In the genomic region with DNA sequence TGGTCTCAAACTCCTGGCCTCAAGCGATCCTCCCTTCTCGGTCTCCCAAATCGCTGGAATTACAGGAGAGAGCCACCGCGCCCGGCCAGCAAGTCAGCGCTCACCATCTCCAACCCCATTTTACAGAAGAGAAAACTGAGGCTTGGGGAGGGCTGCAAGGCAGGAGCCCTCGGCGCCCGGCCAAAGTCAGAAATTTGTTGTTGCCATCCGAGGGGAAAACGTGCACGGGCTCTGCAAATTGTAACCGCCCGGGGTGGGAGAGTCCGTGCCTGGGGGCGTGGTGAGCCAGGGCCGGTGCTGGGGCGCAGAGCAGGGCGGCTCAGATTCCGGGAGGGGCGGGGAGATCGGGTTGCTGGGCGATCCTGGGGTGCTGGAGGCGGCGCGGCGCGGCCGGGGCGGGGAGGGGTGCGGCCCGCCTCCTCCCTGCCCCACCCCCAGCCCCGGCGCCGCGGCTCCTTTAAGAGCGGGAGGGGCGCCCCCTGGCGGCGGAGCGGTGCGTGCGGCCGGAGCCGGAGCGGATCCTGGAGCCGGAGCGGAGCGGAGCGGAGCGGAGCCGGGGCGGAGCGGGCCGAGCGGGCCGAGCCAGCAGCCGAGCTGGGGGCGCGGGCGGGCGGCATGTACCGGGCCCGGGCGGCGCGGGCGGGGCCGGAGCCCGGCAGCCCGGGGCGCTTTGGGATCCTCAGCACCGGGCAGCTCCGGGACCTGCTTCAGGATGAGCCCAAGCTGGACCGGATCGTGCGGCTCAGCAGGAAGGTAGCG, we compare ENCODE assay signal across 8 cellular contexts. TPM values are rescaled to one million over a fixed set of nuclear protein-coding genes. Genes with fewer than 3 reads are reported as not detected.
DNase-seq lines count a peak whose midpoint lies in the region; ATAC-seq, FAIRE-seq and TF ChIP-seq lines count a peak whose summit lies in the region.

A gene with protein sequence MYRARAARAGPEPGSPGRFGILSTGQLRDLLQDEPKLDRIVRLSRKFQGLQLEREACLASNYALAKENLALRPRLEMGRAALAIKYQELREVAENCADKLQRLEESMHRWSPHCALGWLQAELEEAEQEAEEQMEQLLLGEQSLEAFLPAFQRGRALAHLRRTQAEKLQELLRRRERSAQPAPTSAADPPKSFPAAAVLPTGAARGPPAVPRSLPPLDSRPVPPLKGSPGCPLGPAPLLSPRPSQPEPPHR (plus strand): TSS at position 488 of the 759 bp plus-strand sequence. CDS start 128 bp downstream, at position 616.

- H3K27ac ChIP-seq in pancreas (peak within 1 kb of the TSS in 2 of 4 donors; percentile 39 to 62), thyroid gland (no peak within 1 kb of the TSS)

- peaks cover 9% of the 10 kb centered on the region for H3K27me3 ChIP-seq in H7 (ENCODE audit: control insufficient read depth, insufficient read depth, low read length)
- H3K27me3 ChIP-seq in MG63 = no peaks in the 10 kb centered on the region
- no peaks in the 10 kb centered on the region for H3K27me3 ChIP-seq in pancreas
- H3K27me3 ChIP-seq in thyroid gland = no peaks in the 10 kb centered on the region

- peak within 1 kb of the TSS; percentile 42 for H3K4me3 ChIP-seq in H7 (ENCODE audit: insufficient read depth, low read depth, low read length)
- H3K4me3 ChIP-seq in MG63 = peak within 1 kb of the TSS; percentile 44
- H3K4me3 ChIP-seq in pancreas = peak within 1 kb of the TSS; percentile 23 to 67 (median 52)
- peak within 1 kb of the TSS; percentile 23 to 54 (median 44) for H3K4me3 ChIP-seq in thyroid gland (replicated peaks in 1 of 3)

- intact Hi-C loops in Right ventricle myocardium superior (cut with DNase I) = loop anchor here (5.0 kb wide), 1 partner anchor 60 kb away; no protein-coding TSS in a partner anchor
- intact Hi-C loops in pancreas (cut with DNase I) = no loop called here
- intact Hi-C loops in thyroid gland (cut with DNase I) = no loop called here

- no peaks in the 10 kb centered on the region for H3K36me3 Mint-ChIP-seq in activated naive CD4-positive, alpha-beta T cell treated with anti-CD3 and anti-CD28 coated beads, Interleukin-2, amount 50 U/mL, for 72 hours

- TF ChIP-seq POLR2A in thyroid gland (IDR thresholded peaks at IDR 0.05) = peak in 1 of 2 donors; percentile 55

- no peak within 1 kb of the TSS for H3K27ac Mint-ChIP-seq in activated naive CD4-positive, alpha-beta T cell treated with anti-CD3 and anti-CD28 coated beads, Interleukin-2, amount 50 U/mL, for 72 hours

- ATAC-seq in SK-N-SH treated with all-trans-retinoic acid at 6 μM for 48 hours (peak; percentile 91), Right ventricle myocardium superior (ENCODE audit: poor library complexity) (peak; percentile 98), pancreas (peak; percentile 92 to 96 (median 94))
- ATAC-seq in activated naive CD4-positive, alpha-beta T cell treated with anti-CD3 and anti-CD28 coated beads, Interleukin-2, amount 50 U/mL, for 72 hours = peak; percentile 93 to 99

- FAIRE-seq in pancreas (lab: Jason Lieb, UNC) = no peak

- H3K9me3 ChIP-seq in ES-I3 (ENCODE audit: control insufficient read depth, insufficient read depth, low read length) (no peaks in the 10 kb centered on the region), MG63 (0 out of 2 replicates have a peak, but pooled peaks cover 2% of the 10 kb centered on the region), pancreas (no peaks in the 10 kb centered on the region), thyroid gland (no peaks in the 10 kb centered on the region)

- no peaks in the 10 kb centered on the region for H3K9me3 Mint-ChIP-seq in activated naive CD4-positive, alpha-beta T cell treated with anti-CD3 and anti-CD28 coated beads, Interleukin-2, amount 50 U/mL, for 72 hours

- H3K4me1 ChIP-seq in ES-I3 (ENCODE audit: insufficient read depth, low read length) = peaks cover 21% of the 10 kb centered on the region; the same call in 1 of the 2 replicates
- no peaks in the 10 kb centered on the region for H3K4me1 ChIP-seq in pancreas
- peaks cover 8 to 14% of the 10 kb centered on the region in 2 donors for H3K4me1 ChIP-seq in thyroid gland

- DNase-seq in H7 (peak; percentile 100), MG63 (peak; percentile 80), Right ventricle myocardium superior (peak; percentile 96), pancreas (peak; percentile 86 to 100 (median 94)), thyroid gland (peak; percentile 90 to 92)
- DNase-seq in activated naive CD4-positive, alpha-beta T cell treated with anti-CD3 and anti-CD28 coated beads, Interleukin-2, amount 50 U/mL, for 72 hours (ENCODE audit: low spot score in 2 of 2) = peak; percentile 84 to 99

- peak within 1 kb of the TSS; percentile 68 for H3K9ac ChIP-seq in ES-I3 (ENCODE audit: low read depth, low read length)

- WGBS in pancreas, 2 donors = 3 to 8% methylated on average over 23 to 78 of the region's 79 CpGs
- 16 to 20% methylated on average over 8 to 13 of the region's 79 CpGs for WGBS in thyroid gland, 2 donors

- no peaks in the 10 kb centered on the region for H3K36me3 ChIP-seq in ES-I3 (ENCODE audit: insufficient read depth, low read length)
- no peaks in the 10 kb centered on the region for H3K36me3 ChIP-seq in H7 (replicated peaks; ENCODE audit: control insufficient read depth, insufficient read depth, low read length)
- no peaks in the 10 kb centered on the region for H3K36me3 ChIP-seq in MG63
- no peaks in the 10 kb centered on the region for H3K36me3 ChIP-seq in pancreas
- H3K36me3 ChIP-seq in thyroid gland = no peaks in the 10 kb centered on the region

- TF ChIP-seq CTCF in pancreas (IDR thresholded peaks at IDR 0.05) = peak; percentile 69 to 77 (median 72)
- TF ChIP-seq CTCF in thyroid gland (IDR thresholded peaks at IDR 0.05) = peak in 4 of 6 experiments; percentile 77 to 99 (median 97)

TF ChIP-seq in SK-N-SH treated with all-trans-retinoic acid at 6 μM for 48 hours, 23 proteins besides CTCF, POLR2A, EP300 and RAD21 (continues in another document):
- TF ChIP-seq TCF4 (CRISPR knock-in tag; IDR thresholded peaks at IDR 0.05; ENCODE audit: borderline replicate concordance) (no peak), PPARA (CRISPR knock-in tag; IDR thresholded peaks at IDR 0.05; ENCODE audit: borderline replicate concordance) (no peak), ZNF565 (CRISPR knock-in tag; conservative IDR thresholded peaks at IDR 0.05; ENCODE audit: low read depth) (no peak), TOX (CRISPR knock-in tag; IDR thresholded peaks at IDR 0.05; ENCODE audit: borderline replicate concordance) (no peak), BACH2 (CRISPR knock-in tag; IDR thresholded peaks at IDR 0.05; ENCODE audit: borderline replicate concordance) (no peak)
- TF ChIP-seq, protein P1, sequence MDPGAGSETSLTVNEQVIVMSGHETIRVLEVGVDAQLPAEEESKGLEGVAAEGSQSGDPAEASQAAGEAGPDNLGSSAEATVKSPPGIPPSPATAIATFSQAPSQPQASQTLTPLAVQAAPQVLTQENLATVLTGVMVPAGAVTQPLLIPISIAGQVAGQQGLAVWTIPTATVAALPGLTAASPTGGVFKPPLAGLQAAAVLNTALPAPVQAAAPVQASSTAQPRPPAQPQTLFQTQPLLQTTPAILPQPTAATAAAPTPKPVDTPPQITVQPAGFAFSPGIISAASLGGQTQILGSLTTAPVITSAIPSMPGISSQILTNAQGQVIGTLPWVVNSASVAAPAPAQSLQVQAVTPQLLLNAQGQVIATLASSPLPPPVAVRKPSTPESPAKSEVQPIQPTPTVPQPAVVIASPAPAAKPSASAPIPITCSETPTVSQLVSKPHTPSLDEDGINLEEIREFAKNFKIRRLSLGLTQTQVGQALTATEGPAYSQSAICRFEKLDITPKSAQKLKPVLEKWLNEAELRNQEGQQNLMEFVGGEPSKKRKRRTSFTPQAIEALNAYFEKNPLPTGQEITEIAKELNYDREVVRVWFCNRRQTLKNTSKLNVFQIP (CRISPR knock-in tag; IDR thresholded peaks at IDR 0.05; ENCODE audit: borderline replicate concordance, low read depth) = peak; percentile 92
- TF ChIP-seq, protein P2, sequence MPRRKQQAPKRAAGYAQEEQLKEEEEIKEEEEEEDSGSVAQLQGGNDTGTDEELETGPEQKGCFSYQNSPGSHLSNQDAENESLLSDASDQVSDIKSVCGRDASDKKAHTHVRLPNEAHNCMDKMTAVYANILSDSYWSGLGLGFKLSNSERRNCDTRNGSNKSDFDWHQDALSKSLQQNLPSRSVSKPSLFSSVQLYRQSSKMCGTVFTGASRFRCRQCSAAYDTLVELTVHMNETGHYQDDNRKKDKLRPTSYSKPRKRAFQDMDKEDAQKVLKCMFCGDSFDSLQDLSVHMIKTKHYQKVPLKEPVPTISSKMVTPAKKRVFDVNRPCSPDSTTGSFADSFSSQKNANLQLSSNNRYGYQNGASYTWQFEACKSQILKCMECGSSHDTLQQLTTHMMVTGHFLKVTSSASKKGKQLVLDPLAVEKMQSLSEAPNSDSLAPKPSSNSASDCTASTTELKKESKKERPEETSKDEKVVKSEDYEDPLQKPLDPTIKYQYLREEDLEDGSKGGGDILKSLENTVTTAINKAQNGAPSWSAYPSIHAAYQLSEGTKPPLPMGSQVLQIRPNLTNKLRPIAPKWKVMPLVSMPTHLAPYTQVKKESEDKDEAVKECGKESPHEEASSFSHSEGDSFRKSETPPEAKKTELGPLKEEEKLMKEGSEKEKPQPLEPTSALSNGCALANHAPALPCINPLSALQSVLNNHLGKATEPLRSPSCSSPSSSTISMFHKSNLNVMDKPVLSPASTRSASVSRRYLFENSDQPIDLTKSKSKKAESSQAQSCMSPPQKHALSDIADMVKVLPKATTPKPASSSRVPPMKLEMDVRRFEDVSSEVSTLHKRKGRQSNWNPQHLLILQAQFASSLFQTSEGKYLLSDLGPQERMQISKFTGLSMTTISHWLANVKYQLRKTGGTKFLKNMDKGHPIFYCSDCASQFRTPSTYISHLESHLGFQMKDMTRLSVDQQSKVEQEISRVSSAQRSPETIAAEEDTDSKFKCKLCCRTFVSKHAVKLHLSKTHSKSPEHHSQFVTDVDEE (CRISPR knock-in tag; IDR thresholded peaks at IDR 0.05) = peak; percentile 29; the same call in 1 of the 2 replicates

RNA-seq across cellular contexts. Expression of the gene that starts here (rescaled TPM):
- total RNA-seq in H7 (2014; rRNA removed; shearing (Covaris generic)) = 6.0 and 6.4 TPM in 2 replicates
- 1.4 and 2.6 TPM in 2 replicates for total RNA-seq in MG63 (2014; rRNA removed; shearing (Covaris generic); ENCODE audit: low replicate concordance)
- total RNA-seq in activated naive CD4-positive, alpha-beta T cell treated with anti-CD3 and anti-CD28 coated beads, Interleukin-2, amount 50 U/mL, for 72 hours = under 1 TPM in 1 of 2 donors, not detected in 1; 0.95 TPM
- total RNA-seq in Right ventricle myocardium superior (2.7 TPM), pancreas (1 to 10 TPM; 2.6 to 3.9 (median 2.9) TPM), thyroid gland (1 to 10 TPM; 3.9 to 5.6 (median 4.7) TPM)
- 1 to 10 TPM; 4.5 to 8.2 TPM for polyA plus RNA-seq in pancreas

Comparison
In these comparisons a context has a peak if more than half of its experiments do, and no peak if none do; other contexts are left out.
1. Peak in DNase-seq and ATAC-seq in activated naive CD4-positive, alpha-beta T cell treated with anti-CD3 and anti-CD28 coated beads, Interleukin-2, amount 50 U/mL, for 72 hours; RNA of the gene not detected or under 1 TPM.